Comparison of ENCODE assay signal across 31 cellular contexts in the genomic region with DNA sequence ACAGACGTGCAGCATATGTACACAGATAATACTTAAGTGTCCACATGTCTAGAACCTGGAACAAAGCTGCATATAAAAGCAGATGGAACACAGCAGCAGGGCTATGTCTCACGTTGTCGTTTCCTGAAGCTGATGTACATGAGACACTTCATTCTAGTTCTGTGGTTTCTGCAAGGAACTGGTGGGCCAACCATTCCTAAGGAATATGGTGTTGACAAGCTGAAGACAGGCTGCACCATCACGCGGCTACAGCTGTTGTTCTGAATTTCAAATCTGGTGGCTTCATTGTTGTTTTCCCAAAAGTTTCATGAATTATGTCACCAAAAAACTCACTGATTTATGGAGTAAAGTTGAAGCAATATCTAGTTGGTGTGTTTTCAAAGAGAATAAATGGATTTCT.
"Had no signal": no experiment of that assay in that cellular context is flagged by ENCODE, and none has a peak within 500 bp of the region (broad histone marks: within the 10 kb centered on the region; RNA-seq: fewer than 3 reads in every experiment).

No MANE protein-coding gene starts in this region.

- DNase-seq: activated CD4-positive, alpha-beta memory T cell treated with anti-CD3 and anti-CD28 coated beads for 36 hours; activated CD4-positive, alpha-beta T cell treated with anti-CD3 and anti-CD28 coated beads, Interleukin-2, amount 10 ng/mL, durations not matched to agents 24 days and 14 days; activated CD4-positive, CD25-positive, alpha-beta regulatory T cell treated with anti-CD3 and anti-CD28 coated beads, Interleukin-2, amount 50 U/mL, for 72 hours; activated CD8-positive, alpha-beta memory T cell treated with anti-CD3 and anti-CD28 coated beads, Interleukin-2, amount 50 U/mL, for 4 hours; activated effector memory CD4-positive, alpha-beta T cell treated with anti-CD3 and anti-CD28 coated beads, Interleukin-2, amount 50 U/mL, for 16 hours; activated naive CD4-positive, alpha-beta T cell treated with anti-CD3 and anti-CD28 coated beads for 36 hours; activated naive CD8-positive, alpha-beta T cell treated with anti-CD3 and anti-CD28 coated beads for 36 hours; activated T-cell treated with anti-CD3 and anti-CD28 coated beads, Interleukin-2, amount 50 U/mL, for 1 hour; adrenal gland; body of pancreas; caudate nucleus; effector CD8-positive, alpha-beta T cell; hypothalamus; immature natural killer cell; naive B cell; nephron progenitor cell; right lobe of liver; stimulated activated CD4-positive, alpha-beta T cell treated with anti-CD3 and anti-CD28 coated beads, Interleukin-12 subunit alpha, Interleukin-12 subunit beta, amount 100 ng/mL, for 4 hours; stimulated activated CD4-positive, alpha-beta T cell treated with anti-CD3 and anti-CD28 coated beads, Interleukin-4, amount 100 ng/mL, for 1 hour; SW 1271; T1000; uterus had no signal

- H3K9me3 Mint-ChIP-seq: activated CD4-positive, alpha-beta memory T cell treated with anti-CD3 and anti-CD28 coated beads for 36 hours; activated CD4-positive, alpha-beta T cell treated with anti-CD3 and anti-CD28 coated beads, Interleukin-2, amount 10 ng/mL, durations not matched to agents 24 days and 14 days; activated naive CD4-positive, alpha-beta T cell treated with anti-CD3 and anti-CD28 coated beads for 36 hours; activated naive CD8-positive, alpha-beta T cell treated with anti-CD3 and anti-CD28 coated beads for 36 hours; activated T-helper 1 cell treated with anti-CD3 and anti-CD28 coated beads, Interleukin-12 subunit alpha, Interleukin-12 subunit beta, Interleukin-2, Interleukin-4 antibody, amounts not matched to agents 30 ng/mL and 10 ng/mL and 1 ng/mL, durations not matched to agents 14 hours and 24 hours and 36 hours; immature natural killer cell; mesothelial cell of epicardium; naive B cell; nephron progenitor cell; stimulated activated naive CD8-positive, alpha-beta T cell treated with anti-CD3 and anti-CD28 coated beads, Interleukin-15, Interleukin-2, amounts not matched to agents 100 ng/mL and 50 ng/mL, for 24 hours; T-helper 1 cell treated with Interleukin-12 subunit alpha and Interleukin-12 subunit beta and Interleukin-4 antibody, amounts not matched to agents 30 μg/mL and 1 μg/mL, for 36 hours; type B pancreatic cell had no signal

- H3K27me3 ChIP-seq: adrenal gland, body of pancreas, right lobe of liver, uterus had no signal

- H3K36me3 Mint-ChIP-seq: activated CD4-positive, alpha-beta memory T cell treated with anti-CD3 and anti-CD28 coated beads for 36 hours; immature natural killer cell; mesothelial cell of epicardium; naive B cell; type B pancreatic cell had no signal

- H3K4me1 ChIP-seq: adrenal gland, uterus had no signal

- H3K4me3 Mint-ChIP-seq: activated CD4-positive, alpha-beta memory T cell treated with anti-CD3 and anti-CD28 coated beads for 36 hours; activated CD4-positive, alpha-beta T cell treated with anti-CD3 and anti-CD28 coated beads, Interleukin-2, amount 10 ng/mL, durations not matched to agents 24 days and 14 days; activated naive CD4-positive, alpha-beta T cell treated with anti-CD3 and anti-CD28 coated beads for 36 hours; activated naive CD8-positive, alpha-beta T cell treated with anti-CD3 and anti-CD28 coated beads for 36 hours; activated T-helper 1 cell treated with anti-CD3 and anti-CD28 coated beads, Interleukin-12 subunit alpha, Interleukin-12 subunit beta, Interleukin-2, Interleukin-4 antibody, amounts not matched to agents 30 ng/mL and 10 ng/mL and 1 ng/mL, durations not matched to agents 14 hours and 24 hours and 36 hours; immature natural killer cell; mesothelial cell of epicardium; nephron progenitor cell; stimulated activated naive CD8-positive, alpha-beta T cell treated with anti-CD3 and anti-CD28 coated beads, Interleukin-15, Interleukin-2, amounts not matched to agents 100 ng/mL and 50 ng/mL, for 24 hours; T-helper 1 cell treated with Interleukin-12 subunit alpha and Interleukin-12 subunit beta and Interleukin-4 antibody, amounts not matched to agents 30 μg/mL and 1 μg/mL, for 36 hours; type B pancreatic cell had no signal

- H3K27ac Mint-ChIP-seq: activated CD4-positive, alpha-beta memory T cell treated with anti-CD3 and anti-CD28 coated beads for 36 hours; activated CD4-positive, alpha-beta T cell treated with anti-CD3 and anti-CD28 coated beads, Interleukin-2, amount 10 ng/mL, durations not matched to agents 24 days and 14 days; activated naive CD4-positive, alpha-beta T cell treated with anti-CD3 and anti-CD28 coated beads for 36 hours; activated naive CD8-positive, alpha-beta T cell treated with anti-CD3 and anti-CD28 coated beads for 36 hours; activated T-helper 1 cell treated with anti-CD3 and anti-CD28 coated beads, Interleukin-12 subunit alpha, Interleukin-12 subunit beta, Interleukin-2, Interleukin-4 antibody, amounts not matched to agents 30 ng/mL and 10 ng/mL and 1 ng/mL, durations not matched to agents 14 hours and 24 hours and 36 hours; immature natural killer cell; mesothelial cell of epicardium; nephron progenitor cell; progenitor cell of endocrine pancreas; stimulated activated naive CD8-positive, alpha-beta T cell treated with anti-CD3 and anti-CD28 coated beads, Interleukin-15, Interleukin-2, amounts not matched to agents 100 ng/mL and 50 ng/mL, for 24 hours; T-helper 1 cell treated with Interleukin-12 subunit alpha and Interleukin-12 subunit beta and Interleukin-4 antibody, amounts not matched to agents 30 μg/mL and 1 μg/mL, for 36 hours; type B pancreatic cell had no signal

- H3K9me3 ChIP-seq: adrenal gland, body of pancreas, neutrophil, right lobe of liver, thoracic aorta, uterus had no signal

- H3K27ac ChIP-seq: adrenal gland, body of pancreas, neutrophil, thoracic aorta, uterus had no signal

- H3K36me3 ChIP-seq: adrenal gland, neutrophil, right lobe of liver, thoracic aorta, uterus had no signal

- H3K4me3 ChIP-seq: adrenal gland, body of pancreas, right lobe of liver, skin epidermis, thoracic aorta, uterus had no signal

- H3K4me1 Mint-ChIP-seq: mesothelial cell of epicardium had no signal

- ATAC-seq: body of pancreas had no signal
